ENCODE assay signal across 16 cellular contexts in the genomic region with DNA sequence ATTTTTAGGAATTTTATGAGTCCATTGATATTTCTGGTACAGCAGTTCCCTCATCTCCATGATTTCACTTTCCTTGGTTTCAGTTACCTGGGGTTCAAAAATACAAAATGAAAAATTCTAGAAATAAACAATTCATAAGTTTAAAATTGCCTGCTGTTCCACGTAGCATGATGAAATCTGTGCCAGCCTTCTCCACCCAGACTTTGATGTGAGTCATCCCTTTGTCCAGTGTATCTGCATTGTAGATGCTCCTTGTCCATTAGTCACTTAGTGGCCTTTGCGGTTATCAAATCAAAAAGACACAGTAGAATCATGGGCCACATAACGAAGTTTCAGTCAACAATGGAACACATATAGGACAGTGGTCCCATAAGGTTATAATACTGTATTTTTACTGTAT.
DNase-seq lines count a peak whose midpoint lies in the region; TF ChIP-seq lines count a peak whose summit lies in the region.
"Had no signal": no experiment of that assay in that cellular context is flagged by ENCODE, and none has a peak within 500 bp of the region (broad histone marks: within the 10 kb centered on the region; RNA-seq: fewer than 3 reads in every experiment).

No MANE protein-coding gene starts in this region.

- H3K9me3 ChIP-seq in mesenchymal stem cell (ENCODE audit: control insufficient read depth, low read length): no peaks in the 10 kb centered on the region
- H3K9me3 ChIP-seq: BLaER1 had no signal

- TF ChIP-seq CTCF in cardiac fibroblast (IDR thresholded peaks at IDR 0.05; ENCODE audit: low read depth, low read length): no peak

- H3K4me3 Mint-ChIP-seq in activated naive CD8-positive, alpha-beta T cell treated with anti-CD3 and anti-CD28 coated beads for 36 hours: no peak overlapping the region
- H3K4me3 Mint-ChIP-seq: activated CD8-positive, alpha-beta T cell treated with anti-CD3 and anti-CD28 coated beads for 36 hours; central memory CD8-positive, alpha-beta T cell had no signal

- H3K23ac ChIP-seq in mesenchymal stem cell (ENCODE audit: low read length in 2 of 2): no peak overlapping the region

- H3K14ac ChIP-seq in mesenchymal stem cell (ENCODE audit: low read length in 2 of 2): no peak overlapping the region

- no peak overlapping the region for H2BK120ac ChIP-seq in mesenchymal stem cell (ENCODE audit: low read depth, low read length)

- H2AK5ac ChIP-seq in mesenchymal stem cell (ENCODE audit: low read length, severe bottlenecking): no peak overlapping the region

- H3K4me2 ChIP-seq in mesenchymal stem cell (ENCODE audit: low read length, poor library complexity, severe bottlenecking): no peak overlapping the region
- H3K4me2 ChIP-seq: BLaER1, PC-9 had no signal

- H3K36me3 ChIP-seq in mesenchymal stem cell (ENCODE audit: control insufficient read depth in 1 of 2, insufficient read depth in 2 of 2, low read depth in 1 of 2, low read length in 2 of 2): no peaks in the 10 kb centered on the region
- H3K36me3 ChIP-seq: BLaER1 had no signal

- H4K8ac ChIP-seq in mesenchymal stem cell (ENCODE audit: low read length): no peak overlapping the region

- no peak overlapping the region for H3K27ac ChIP-seq in mesenchymal stem cell (ENCODE audit: low read length, poor library complexity, severe bottlenecking)
- H3K27ac ChIP-seq: BLaER1, PC-9 had no signal

- no peak overlapping the region for H2AFZ ChIP-seq in mesenchymal stem cell (ENCODE audit: low read depth, low read length)
- H2AFZ ChIP-seq: PC-9 had no signal

- no peaks in the 10 kb centered on the region for H3K27me3 Mint-ChIP-seq in activated naive CD8-positive, alpha-beta T cell treated with anti-CD3 and anti-CD28 coated beads for 36 hours
- H3K27me3 Mint-ChIP-seq: activated CD8-positive, alpha-beta T cell treated with anti-CD3 and anti-CD28 coated beads for 36 hours; central memory CD8-positive, alpha-beta T cell; progenitor cell of endocrine pancreas had no signal

- 39% methylated on average over 1 of the region's 3 CpGs for WGBS in mesenchymal stem cell

- peak; percentile 61 for DNase-seq in AG20443 (ENCODE audit: low spot score)
- DNase-seq in M059J (ENCODE audit: low read depth): peak; percentile 95
- DNase-seq in cardiac fibroblast (ENCODE audit: low read depth in 2 of 2): peak; percentile 46 to 89
- DNase-seq in mesenchymal stem cell: peak; percentile 58
- DNase-seq in activated naive CD8-positive, alpha-beta T cell treated with anti-CD3 and anti-CD28 coated beads for 36 hours: no peak
- no peak for DNase-seq in T-helper 1 cell
- DNase-seq in effector CD8-positive, alpha-beta T cell (lab: John Stamatoyannopoulos, UW): no peak
- DNase-seq in SK-N-DZ (ENCODE audit: low spot score): no peak
- DNase-seq: activated CD8-positive, alpha-beta T cell treated with anti-CD3 and anti-CD28 coated beads for 36 hours; GDM1; NCI-H345; stimulated activated CD4-positive, alpha-beta T cell treated with anti-CD3 and anti-CD28 coated beads, Interleukin-1b, Interleukin-23, amount 100 ng/mL, for 48 hours had no signal

- no peak overlapping the region for H2BK12ac ChIP-seq in mesenchymal stem cell (ENCODE audit: low read length in 2 of 2)

- no peak overlapping the region for H3K18ac ChIP-seq in mesenchymal stem cell (ENCODE audit: low read depth in 1 of 2, low read length in 2 of 2)

- H4K91ac ChIP-seq in mesenchymal stem cell (ENCODE audit: low read length): no peak overlapping the region

- H3K4me1 ChIP-seq in mesenchymal stem cell (ENCODE audit: control insufficient read depth, insufficient read depth, low read depth, low read length): peaks cover 1% of the 10 kb centered on the region

- peaks cover 13% of the 10 kb centered on the region for H3K36me3 Mint-ChIP-seq in activated naive CD8-positive, alpha-beta T cell treated with anti-CD3 and anti-CD28 coated beads for 36 hours

- H3K27ac Mint-ChIP-seq in activated naive CD8-positive, alpha-beta T cell treated with anti-CD3 and anti-CD28 coated beads for 36 hours: no peak overlapping the region
- H3K27ac Mint-ChIP-seq: activated CD8-positive, alpha-beta T cell treated with anti-CD3 and anti-CD28 coated beads for 36 hours; progenitor cell of endocrine pancreas had no signal

- H3K79me1 ChIP-seq in mesenchymal stem cell (replicated peaks; ENCODE audit: low read length, poor library complexity, severe bottlenecking): no peaks in the 10 kb centered on the region

- no peak overlapping the region for H3K4me3 ChIP-seq in cardiac fibroblast (replicated peaks in 1 of 2; ENCODE audit: low read depth in 2 of 2, low read length in 2 of 2)
- H3K4me3 ChIP-seq in mesenchymal stem cell (ENCODE audit: insufficient read depth in 1 of 2, low read depth in 1 of 2, low read length in 2 of 2): no peak overlapping the region
- H3K4me3 ChIP-seq: BLaER1, PC-9 had no signal

- peaks cover 3% of the 10 kb centered on the region for H3K9me3 Mint-ChIP-seq in activated naive CD8-positive, alpha-beta T cell treated with anti-CD3 and anti-CD28 coated beads for 36 hours
- H3K9me3 Mint-ChIP-seq: central memory CD8-positive, alpha-beta T cell had no signal

- peaks cover 7% of the 10 kb centered on the region for H3K4me1 Mint-ChIP-seq in activated naive CD8-positive, alpha-beta T cell treated with anti-CD3 and anti-CD28 coated beads for 36 hours

- H2BK5ac ChIP-seq in mesenchymal stem cell (ENCODE audit: low read depth, low read length, poor library complexity, severe bottlenecking): no peak overlapping the region

- no peak overlapping the region for H3K4ac ChIP-seq in mesenchymal stem cell (ENCODE audit: low read depth in 1 of 2, low read length in 2 of 2)

- no peaks in the 10 kb centered on the region for H3K27me3 ChIP-seq in mesenchymal stem cell (ENCODE audit: control insufficient read depth in 1 of 2, insufficient read depth in 1 of 2, low read length in 2 of 2)
- H3K27me3 ChIP-seq: BLaER1 had no signal

- H2BK15ac ChIP-seq in mesenchymal stem cell (ENCODE audit: low read depth, poor library complexity, severe bottlenecking): no peak overlapping the region

- peak overlapping the region; percentile 28 for H3K9ac ChIP-seq in mesenchymal stem cell (ENCODE audit: low read length)
- H3K9ac ChIP-seq: BLaER1 had no signal

Comparison
In these comparisons a context has a peak if more than half of its experiments do, and no peak if none do; other contexts are left out.
1. DNase-seq: peak in AG20443 (single experiment), M059J (single experiment), cardiac fibroblast (2 of 2) and mesenchymal stem cell (single experiment); none in activated naive CD8-positive, alpha-beta T cell treated with anti-CD3 and anti-CD28 coated beads for 36 hours (single experiment), T-helper 1 cell (0 of 5), effector CD8-positive, alpha-beta T cell (single experiment) and SK-N-DZ (single experiment).